ENCODE assay signal across 1 cellular context in the genomic region with DNA sequence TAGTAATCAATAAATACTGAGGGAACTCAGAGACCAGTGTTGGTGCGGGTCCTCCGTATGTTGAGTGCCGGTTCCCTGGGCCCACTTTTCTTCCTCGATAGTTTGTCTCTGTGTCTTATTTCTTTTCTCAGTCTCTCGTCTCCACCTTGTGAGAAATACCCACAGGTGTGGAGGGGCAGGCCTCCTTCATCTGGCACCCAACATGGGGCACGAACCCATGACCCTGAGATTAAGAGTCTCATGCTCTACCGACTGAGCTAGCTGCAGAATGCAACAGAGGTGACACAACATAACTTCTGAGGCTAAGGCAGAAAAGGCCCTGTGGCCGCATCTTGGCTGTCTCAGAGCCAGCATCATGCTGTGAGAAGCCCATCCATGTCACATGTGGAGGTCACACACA.
TF ChIP-seq lines count a peak whose summit lies in the region.

No MANE protein-coding gene starts in this region.

TF ChIP-seq in HepG2, 621 proteins besides CTCF, POLR2A, EP300 and RAD21:
- no peak for TF ChIP-seq ZNF33A (CRISPR knock-in tag; IDR thresholded peaks at IDR 0.05; ENCODE audit: borderline replicate concordance)
- TF ChIP-seq NCOR1 (IDR thresholded peaks at IDR 0.05; ENCODE audit: borderline replicate concordance, low read length) = peak; percentile 45
- TF ChIP-seq, protein P1, sequence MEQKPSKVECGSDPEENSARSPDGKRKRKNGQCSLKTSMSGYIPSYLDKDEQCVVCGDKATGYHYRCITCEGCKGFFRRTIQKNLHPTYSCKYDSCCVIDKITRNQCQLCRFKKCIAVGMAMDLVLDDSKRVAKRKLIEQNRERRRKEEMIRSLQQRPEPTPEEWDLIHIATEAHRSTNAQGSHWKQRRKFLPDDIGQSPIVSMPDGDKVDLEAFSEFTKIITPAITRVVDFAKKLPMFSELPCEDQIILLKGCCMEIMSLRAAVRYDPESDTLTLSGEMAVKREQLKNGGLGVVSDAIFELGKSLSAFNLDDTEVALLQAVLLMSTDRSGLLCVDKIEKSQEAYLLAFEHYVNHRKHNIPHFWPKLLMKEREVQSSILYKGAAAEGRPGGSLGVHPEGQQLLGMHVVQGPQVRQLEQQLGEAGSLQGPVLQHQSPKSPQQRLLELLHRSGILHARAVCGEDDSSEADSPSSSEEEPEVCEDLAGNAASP (CRISPR knock-in tag; IDR thresholded peaks at IDR 0.05; ENCODE audit: borderline replicate concordance) = no peak
- TF ChIP-seq, protein P2, sequence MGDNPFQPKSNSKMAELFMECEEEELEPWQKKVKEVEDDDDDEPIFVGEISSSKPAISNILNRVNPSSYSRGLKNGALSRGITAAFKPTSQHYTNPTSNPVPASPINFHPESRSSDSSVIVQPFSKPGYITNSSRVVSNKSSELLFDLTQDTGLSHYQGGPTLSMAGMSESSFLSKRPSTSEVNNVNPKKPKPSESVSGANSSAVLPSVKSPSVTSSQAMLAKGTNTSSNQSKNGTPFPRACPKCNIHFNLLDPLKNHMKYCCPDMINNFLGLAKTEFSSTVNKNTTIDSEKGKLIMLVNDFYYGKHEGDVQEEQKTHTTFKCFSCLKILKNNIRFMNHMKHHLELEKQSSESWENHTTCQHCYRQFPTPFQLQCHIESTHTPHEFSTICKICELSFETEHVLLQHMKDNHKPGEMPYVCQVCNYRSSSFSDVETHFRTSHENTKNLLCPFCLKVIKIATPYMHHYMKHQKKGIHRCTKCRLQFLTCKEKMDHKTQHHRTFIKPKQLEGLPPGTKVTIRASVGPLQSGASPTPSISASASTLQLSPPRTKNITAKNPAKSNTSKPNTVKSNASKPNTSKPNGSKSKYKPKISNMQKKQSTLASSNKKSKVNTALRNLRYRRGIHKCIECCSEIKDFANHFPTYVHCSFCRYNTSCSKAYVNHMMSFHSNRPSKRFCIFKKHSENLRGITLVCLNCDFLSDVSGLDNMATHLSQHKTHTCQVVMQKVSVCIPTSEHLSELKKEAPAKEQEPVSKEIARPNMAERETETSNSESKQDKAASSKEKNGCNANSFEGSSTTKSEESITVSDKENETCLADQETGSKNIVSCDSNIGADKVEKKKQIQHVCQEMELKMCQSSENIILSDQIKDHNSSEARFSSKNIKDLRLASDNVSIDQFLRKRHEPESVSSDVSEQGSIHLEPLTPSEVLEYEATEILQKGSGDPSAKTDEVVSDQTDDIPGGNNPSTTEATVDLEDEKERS (CRISPR knock-in tag; IDR thresholded peaks at IDR 0.05) = peak; percentile 55; the same call in 1 of the 2 replicates
- no peak for TF ChIP-seq MATR3 (CRISPR knock-in tag; IDR thresholded peaks at IDR 0.05)
- TF ChIP-seq SETDB1 (CRISPR knock-in tag; IDR thresholded peaks at IDR 0.05; ENCODE audit: borderline replicate concordance) = peak; percentile 88; the same call in 1 of the 2 replicates
- TF ChIP-seq ZNF124 (CRISPR knock-in tag; IDR thresholded peaks at IDR 0.05) = no peak
- TF ChIP-seq, protein P3, sequence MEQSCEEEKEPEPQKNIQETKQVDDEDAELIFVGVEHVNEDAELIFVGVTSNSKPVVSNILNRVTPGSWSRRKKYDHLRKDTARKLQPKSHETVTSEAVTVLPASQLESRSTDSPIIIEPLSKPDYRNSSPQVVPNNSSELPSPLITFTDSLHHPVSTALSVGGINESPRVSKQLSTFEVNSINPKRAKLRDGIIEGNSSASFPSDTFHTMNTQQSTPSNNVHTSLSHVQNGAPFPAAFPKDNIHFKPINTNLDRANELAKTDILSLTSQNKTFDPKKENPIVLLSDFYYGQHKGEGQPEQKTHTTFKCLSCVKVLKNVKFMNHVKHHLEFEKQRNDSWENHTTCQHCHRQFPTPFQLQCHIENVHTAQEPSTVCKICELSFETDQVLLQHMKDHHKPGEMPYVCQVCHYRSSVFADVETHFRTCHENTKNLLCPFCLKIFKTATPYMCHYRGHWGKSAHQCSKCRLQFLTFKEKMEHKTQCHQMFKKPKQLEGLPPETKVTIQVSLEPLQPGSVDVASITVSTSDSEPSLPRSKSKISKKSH (CRISPR knock-in tag; IDR thresholded peaks at IDR 0.05; ENCODE audit: borderline replicate concordance) = peak; percentile 46; the same call in 1 of the 2 replicates
TF ChIP-seq in HepG2: peak in this region for 4.
